Comparison of ENCODE assay signal across 12 cellular contexts in the genomic region with DNA sequence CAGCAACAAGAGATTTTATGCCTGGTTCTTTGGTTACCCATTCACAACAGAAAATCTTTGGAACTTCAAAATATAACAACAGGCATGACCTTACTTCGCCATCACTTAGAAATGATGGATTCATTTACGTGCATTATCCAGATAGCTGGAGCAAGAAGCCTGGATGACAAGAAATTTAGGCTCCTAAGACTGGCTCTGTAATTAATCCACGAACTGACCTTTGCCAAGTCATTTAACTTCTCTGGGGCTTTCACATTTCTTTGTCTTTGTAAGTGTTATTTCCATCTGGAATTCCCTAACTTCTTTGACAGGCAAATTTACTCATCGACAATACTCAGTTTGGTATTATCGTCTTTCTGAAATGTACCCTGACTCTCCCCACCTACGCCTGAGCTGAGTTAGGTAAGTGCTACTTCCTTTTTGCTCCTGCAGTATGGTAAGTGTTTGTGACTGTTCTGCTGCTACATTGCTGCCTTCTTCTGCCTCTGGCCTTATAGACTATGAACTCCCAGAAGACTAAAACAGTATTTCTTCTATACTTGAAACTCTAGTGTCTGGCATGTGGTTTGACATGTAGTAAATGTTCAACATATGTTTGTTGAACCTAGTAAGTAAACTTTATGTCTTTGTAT. TPM values are rescaled to one million over a fixed set of nuclear protein-coding genes. Genes with fewer than 3 reads are reported as not detected.
DNase-seq lines count a peak whose midpoint lies in the region; ATAC-seq and TF ChIP-seq lines count a peak whose summit lies in the region.
"Had no signal": no experiment of that assay in that cellular context is flagged by ENCODE, and none has a peak within 500 bp of the region (broad histone marks: within the 10 kb centered on the region; RNA-seq: fewer than 3 reads in every experiment).

No MANE protein-coding gene starts in this region.

- H3K27me3 ChIP-seq in esophagus squamous epithelium, result no peaks in the 10 kb centered on the region

- H3K9me3 ChIP-seq in esophagus squamous epithelium, result no peaks in the 10 kb centered on the region

- peak overlapping the region; percentile 99 for H3K27ac Mint-ChIP-seq in activated naive CD8-positive, alpha-beta T cell
- H3K27ac Mint-ChIP-seq in osteocyte (ENCODE audit: unreplicated experiment), result no peak overlapping the region

- TF ChIP-seq POLR2A in esophagus squamous epithelium (IDR thresholded peaks at IDR 0.05), result no peak

- no peak for TF ChIP-seq CTCF in GM10266 (IDR thresholded peaks at IDR 0.05; ENCODE audit: control insufficient read depth, insufficient read depth, low read depth, missing control alignments)
- TF ChIP-seq CTCF in osteocyte (IDR thresholded peaks at IDR 0.05), result no peak
- no peak for TF ChIP-seq CTCF in esophagus squamous epithelium (IDR thresholded peaks at IDR 0.05)

- H3K4me3 ChIP-seq in esophagus squamous epithelium, result no peak overlapping the region
- H3K4me3 ChIP-seq: skin epidermis had no signal

- peak overlapping the region; percentile 79 for H3K4me3 Mint-ChIP-seq in activated naive CD8-positive, alpha-beta T cell
- H3K4me3 Mint-ChIP-seq in osteocyte (ENCODE audit: unreplicated experiment), result no peak overlapping the region

- H3K9me3 Mint-ChIP-seq in activated naive CD8-positive, alpha-beta T cell (ENCODE audit: low read depth), result no peaks in the 10 kb centered on the region
- H3K9me3 Mint-ChIP-seq in osteocyte (ENCODE audit: unreplicated experiment), result no peaks in the 10 kb centered on the region

- WGBS in esophagus squamous epithelium, 2 donors, result 70 to 76% methylated on average over 6 of the region's 6 CpGs

- no peaks in the 10 kb centered on the region for H3K36me3 ChIP-seq in esophagus squamous epithelium

- H3K4me1 Mint-ChIP-seq in activated naive CD8-positive, alpha-beta T cell (ENCODE audit: low read depth), result peaks cover 52% of the 10 kb centered on the region
- no peaks in the 10 kb centered on the region for H3K4me1 Mint-ChIP-seq in osteocyte (ENCODE audit: unreplicated experiment)

- intact Hi-C loops in esophagus squamous epithelium (cut with DNase I), result no loop called here

- peak; percentile 58 for DNase-seq in GM10266 (ENCODE audit: extremely low spot score)
- no peak for DNase-seq in osteocyte (ENCODE audit: extremely low spot score, unreplicated experiment)
- DNase-seq in esophagus squamous epithelium (lab: John Stamatoyannopoulos, UW), result no peak
- no peak for DNase-seq in effector CD8-positive, alpha-beta T cell (lab: John Stamatoyannopoulos, UW)
- no peak for DNase-seq in kidney tubule cell (ENCODE audit: low spot score)
- DNase-seq: aorta, DMS79, NCI-H2171 had no signal

- no peaks in the 10 kb centered on the region for H3K27me3 Mint-ChIP-seq in activated naive CD8-positive, alpha-beta T cell
- H3K27me3 Mint-ChIP-seq in osteocyte (ENCODE audit: unreplicated experiment), result no peaks in the 10 kb centered on the region

- ATAC-seq in GM19397 (IDR thresholded peaks at IDR 0.05; ENCODE audit: unreplicated experiment), result peak; percentile 96
- ATAC-seq in HG03108 (IDR thresholded peaks at IDR 0.05; ENCODE audit: unreplicated experiment), result peak; percentile 87

- no peaks in the 10 kb centered on the region for H3K36me3 Mint-ChIP-seq in activated naive CD8-positive, alpha-beta T cell
- H3K36me3 Mint-ChIP-seq in osteocyte (ENCODE audit: unreplicated experiment), result no peaks in the 10 kb centered on the region

- H3K27ac ChIP-seq in esophagus squamous epithelium, result peak overlapping the region in 2 of 4 donors; percentile 5 to 64

- H3K4me1 ChIP-seq in esophagus squamous epithelium, result peaks cover 0 to 31% (median 3%) of the 10 kb centered on the region in 3 donors

RNA-seq across cellular contexts. Expression of gene MDFIC, which starts 5.5 kb away (rescaled TPM):
- total RNA-seq in osteocyte (14.0 and 18.5 TPM in 2 replicates), esophagus squamous epithelium (10 to 100 TPM; 16.0 to 29.2 (median 21.3) TPM)
